Comparison of ENCODE assay signal across 19 cellular contexts in genomic region chr1:188363943-188364342, GRCh38.
DNase-seq lines count a peak whose midpoint lies in the region; ATAC-seq and TF ChIP-seq lines count a peak whose summit lies in the region.
"Had no signal": no experiment of that assay in that cellular context is flagged by ENCODE, and none has a peak within 500 bp of the region (broad histone marks: within the 10 kb centered on the region; RNA-seq: fewer than 3 reads in every experiment).

No MANE protein-coding gene starts in this region.

- H3K27ac ChIP-seq in GM23248 (no peak overlapping the region), SU-DHL-6 (ENCODE audit: low read depth, low read length) (no peak overlapping the region)
- H3K27ac ChIP-seq: BLaER1 treated with 17β-estradiol and CSF1 and Interleukin-3, amounts not matched to agents 10 nM and 100 nM; KMS-11 had no signal

- DNase-seq in GM23248 (no peak), MG63 (no peak), GM13976 (ENCODE audit: low spot score) (no peak)
- DNase-seq in activated naive CD4-positive, alpha-beta T cell (lab: John Stamatoyannopoulos, UW) = no peak
- DNase-seq: Caco-2; CD4-positive, alpha-beta memory T cell; DMS153; GDM1; NCI-H1417 treated with DMSO at 0.1 percent for 48 hours; NCI-H187; NCI-H510A; NK-92 treated with Interleukin-12 subunit alpha and Interleukin-12 subunit beta, amount 100 ng/mL, for 24 hours had no signal

- H4K20me1 ChIP-seq in GM23248 (ENCODE audit: insufficient read depth) = no peaks in the 10 kb centered on the region
- H4K20me1 ChIP-seq in SU-DHL-6 (ENCODE audit: low read depth, low read length) = no peaks in the 10 kb centered on the region
- H4K20me1 ChIP-seq: BLaER1 treated with 17β-estradiol and CSF1 and Interleukin-3, amounts not matched to agents 10 nM and 100 nM had no signal

- H3K36me3 ChIP-seq in GM23248 (ENCODE audit: low read depth) (no peaks in the 10 kb centered on the region), MG63 (no peaks in the 10 kb centered on the region), SU-DHL-6 (ENCODE audit: low read length) (no peaks in the 10 kb centered on the region)
- H3K36me3 ChIP-seq: BLaER1 treated with 17β-estradiol and CSF1 and Interleukin-3, amounts not matched to agents 10 nM and 100 nM; HAP-1 had no signal

- no peaks in the 10 kb centered on the region for H3F3A ChIP-seq in GM23248 (ENCODE audit: insufficient read depth)
- no peaks in the 10 kb centered on the region for H3F3A ChIP-seq in SU-DHL-6 (ENCODE audit: insufficient read depth)

- H2AFZ ChIP-seq in GM23248 (0 out of 2 replicates have a peak overlapping the region, but pooled peaks have one; percentile 27), SU-DHL-6 (ENCODE audit: low read depth, low read length, severe bottlenecking) (peak overlapping the region; percentile 36)

- no peaks in the 10 kb centered on the region for H3K9me2 ChIP-seq in GM23248 (ENCODE audit: insufficient read depth)
- no peaks in the 10 kb centered on the region for H3K9me2 ChIP-seq in SU-DHL-6 (replicated peaks; ENCODE audit: insufficient read depth, low read length)

- TF ChIP-seq CTCF in SU-DHL-6 (IDR thresholded peaks at IDR 0.05; ENCODE audit: insufficient read depth, low read length, poor library complexity, severe bottlenecking) = no peak
- no peak for TF ChIP-seq CTCF in GM13976 (IDR thresholded peaks at IDR 0.05; ENCODE audit: borderline replicate concordance, control extremely low read depth, extremely low read depth, insufficient read depth, missing control alignments)

- H3K4me2 ChIP-seq in GM23248 (ENCODE audit: unreplicated experiment) = no peak overlapping the region
- H3K4me2 ChIP-seq in SU-DHL-6 (ENCODE audit: low read depth, low read length, poor library complexity, severe bottlenecking) = peak overlapping the region; percentile 29
- H3K4me2 ChIP-seq: BLaER1 treated with 17β-estradiol and CSF1 and Interleukin-3, amounts not matched to agents 10 nM and 100 nM; KMS-11 had no signal

- in situ Hi-C loops in GM23248 (cut with MboI) = no loop called here
- in situ Hi-C loops in GM13976 (cut with MboI; ENCODE audit: low sequenced_read_pairs, unreplicated experiment) = no loop called here

- H3K27me3 ChIP-seq in GM23248 (replicated peaks; ENCODE audit: insufficient read depth) (no peaks in the 10 kb centered on the region), MG63 (no peaks in the 10 kb centered on the region), SU-DHL-6 (ENCODE audit: low read length) (no peaks in the 10 kb centered on the region)
- H3K27me3 ChIP-seq: BLaER1 treated with 17β-estradiol and CSF1 and Interleukin-3, amounts not matched to agents 10 nM and 100 nM had no signal

- peak overlapping the region; percentile 21; the same call in 1 of the 2 replicates for H3K4me3 ChIP-seq in GM23248
- H3K4me3 ChIP-seq in MG63 = peak overlapping the region; percentile 50
- H3K4me3 ChIP-seq in SU-DHL-6 (ENCODE audit: insufficient read depth, low read length, poor library complexity, severe bottlenecking) = no peak overlapping the region
- H3K4me3 ChIP-seq: BLaER1 treated with 17β-estradiol and CSF1 and Interleukin-3, amounts not matched to agents 10 nM and 100 nM; HAP-1 had no signal

- no peaks in the 10 kb centered on the region for H3K79me2 ChIP-seq in GM23248 (ENCODE audit: insufficient read depth)
- H3K79me2 ChIP-seq in SU-DHL-6 (ENCODE audit: insufficient read depth, low read length) = no peaks in the 10 kb centered on the region

- 28 to 31% methylated on average over 4 of the region's 4 CpGs for WGBS in GM23248 (ENCODE audit: low coverage in 1 of 2, low lambda C conversion rate in 2 of 2, missing lambda C conversion rate in 2 of 2), 2 experiments

- H3K4me1 ChIP-seq in GM23248 (ENCODE audit: insufficient read depth) = no peaks in the 10 kb centered on the region
- H3K4me1 ChIP-seq: BLaER1 treated with 17β-estradiol and CSF1 and Interleukin-3, amounts not matched to agents 10 nM and 100 nM had no signal

- no peaks in the 10 kb centered on the region for H3K9me3 ChIP-seq in GM23248 (ENCODE audit: low read depth)
- no peaks in the 10 kb centered on the region for H3K9me3 ChIP-seq in MG63
- no peaks in the 10 kb centered on the region for H3K9me3 ChIP-seq in SU-DHL-6 (ENCODE audit: insufficient read depth, low read length)
- H3K9me3 ChIP-seq: Caco-2, HAP-1 had no signal

- no peak overlapping the region for H3K9ac ChIP-seq in GM23248
- H3K9ac ChIP-seq in SU-DHL-6 (ENCODE audit: low read length) = no peak overlapping the region
- H3K9ac ChIP-seq: BLaER1 treated with 17β-estradiol and CSF1 and Interleukin-3, amounts not matched to agents 10 nM and 100 nM; KMS-11 had no signal

- ATAC-seq in HG02973 (IDR thresholded peaks at IDR 0.05; ENCODE audit: unreplicated experiment) (no peak), HG02798 (IDR thresholded peaks at IDR 0.05; ENCODE audit: poor library complexity, unreplicated experiment) (no peak)
- ATAC-seq: Panc1 had no signal
